In the genomic region with DNA sequence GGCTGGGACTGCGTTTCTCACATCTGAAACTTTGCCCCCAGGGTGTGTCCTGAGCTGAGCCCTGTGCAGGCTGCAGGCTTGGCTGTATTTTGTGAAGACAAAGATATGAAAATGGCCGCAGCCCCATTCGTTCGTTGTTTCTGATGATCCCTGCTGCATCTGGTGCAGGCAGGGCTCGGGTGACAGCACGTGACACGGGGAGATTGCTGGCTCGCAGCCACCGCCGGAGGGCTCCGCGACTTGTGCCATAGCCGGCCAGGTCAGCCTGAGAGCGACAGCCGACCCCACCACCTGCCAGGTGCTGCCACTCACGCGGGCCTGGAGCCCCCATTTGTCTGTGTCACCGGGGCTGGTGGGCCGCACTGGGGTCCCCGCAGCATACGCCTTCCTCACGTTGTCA, we compare ENCODE assay signal across 12 cellular contexts.
A peak's percentile ranks its signal among the peaks of the same experiment; 100 is the strongest.
DNase-seq lines count a peak whose midpoint lies in the region; ATAC-seq and TF ChIP-seq lines count a peak whose summit lies in the region.
"Had no signal": no experiment of that assay in that cellular context is flagged by ENCODE, and none has a peak within 500 bp of the region (broad histone marks: within the 10 kb centered on the region; RNA-seq: fewer than 3 reads in every experiment).

No MANE protein-coding gene starts in this region.

- ATAC-seq in activated CD8-positive, alpha-beta T cell treated with anti-CD3 and anti-CD28 coated beads, Interleukin-2, amount 10 ng/mL, durations not matched to agents 7 days and 5 days, result no peak
- no peak for ATAC-seq in HG03097 (IDR thresholded peaks at IDR 0.05; ENCODE audit: low FRiP score, unreplicated experiment)
- ATAC-seq: activated T-cell treated with anti-CD3 and anti-CD28 coated beads, Interleukin-2, amount 50 U/mL, for 72 hours had no signal

- no peak overlapping the region for H3K4me3 ChIP-seq in A673 (ENCODE audit: low read depth, low read length, poor library complexity, severe bottlenecking)
- H3K4me3 ChIP-seq in ascending aorta, result peak overlapping the region in 1 of 2 donors; percentile 41
- H3K4me3 ChIP-seq in smooth muscle cell, result no peak overlapping the region
- H3K4me3 ChIP-seq: skin epidermis had no signal

- peak overlapping the region; percentile 43 for H3K27ac ChIP-seq in A673 (ENCODE audit: low read depth, low read length, poor library complexity, severe bottlenecking)
- H3K27ac ChIP-seq in ascending aorta, result peak overlapping the region; percentile 58 to 90
- H3K27ac ChIP-seq in smooth muscle cell (ENCODE audit: low read depth), result no peak overlapping the region

- peaks cover 4% of the 10 kb centered on the region for H3K36me3 ChIP-seq in A673 (ENCODE audit: insufficient read depth, low read length, poor library complexity, severe bottlenecking)
- H3K36me3 ChIP-seq in ascending aorta, result peaks cover 4 to 15% of the 10 kb centered on the region in 2 donors
- no peaks in the 10 kb centered on the region for H3K36me3 ChIP-seq in smooth muscle cell (ENCODE audit: low read depth)

- no peaks in the 10 kb centered on the region for H3K9me3 ChIP-seq in A673 (ENCODE audit: low read depth, low read length, poor library complexity, severe bottlenecking)
- no peaks in the 10 kb centered on the region for H3K9me3 ChIP-seq in ascending aorta
- no peaks in the 10 kb centered on the region for H3K9me3 ChIP-seq in smooth muscle cell (replicated peaks; ENCODE audit: low read depth)

- peaks cover 43% of the 10 kb centered on the region for H3K4me1 ChIP-seq in A673 (ENCODE audit: insufficient read depth, low read length, poor library complexity, severe bottlenecking)
- peaks cover 30 to 80% of the 10 kb centered on the region in 2 donors for H3K4me1 ChIP-seq in ascending aorta
- peaks cover 3% of the 10 kb centered on the region for H3K4me1 ChIP-seq in smooth muscle cell (ENCODE audit: low read depth)

- CTCF ChIA-PET in A673 (lab: Charles Lee), result no interaction called here
- CTCF ChIA-PET in activated CD8-positive, alpha-beta T cell treated with anti-CD3 and anti-CD28 coated beads, Interleukin-2, amount 10 ng/mL, durations not matched to agents 7 days and 5 days (lab: Charles Lee), result no interaction called here

- no peak for DNase-seq in A673 (ENCODE audit: low spot score)
- peak; percentile 93 for DNase-seq in NCI-H146 (lab: John Stamatoyannopoulos, UW)
- DNase-seq in ascending aorta (ENCODE audit: low spot score in 2 of 2), result no peak
- DNase-seq in nephron progenitor cell, result no peak
- no peak for DNase-seq in activated CD8-positive, alpha-beta T cell treated with anti-CD3 and anti-CD28 coated beads, Interleukin-2, amount 10 ng/mL, durations not matched to agents 7 days and 5 days
- DNase-seq in globus pallidus (ENCODE audit: low spot score), result no peak
- no peak for DNase-seq in smooth muscle cell (lab: John Stamatoyannopoulos, UW; ENCODE audit: unreplicated experiment)
- DNase-seq: activated T-cell treated with anti-CD3 and anti-CD28 coated beads, Interleukin-2, amount 50 U/mL, for 72 hours; stimulated activated CD8-positive, alpha-beta memory T cell treated with anti-CD3 and anti-CD28 coated beads, Interleukin-4, amount 100 ng/mL, for 48 hours had no signal

- peaks cover 68% of the 10 kb centered on the region for H3K79me2 ChIP-seq in smooth muscle cell (ENCODE audit: low read depth)

- no TSS peak for BruUV-seq in A673 (replicated peaks; lab: Mats Ljungman, UMichigan)

- peaks cover 47% of the 10 kb centered on the region for H3K4me1 Mint-ChIP-seq in nephron progenitor cell
- no peaks in the 10 kb centered on the region for H3K4me1 Mint-ChIP-seq in activated CD8-positive, alpha-beta T cell treated with anti-CD3 and anti-CD28 coated beads, Interleukin-2, amount 10 ng/mL, durations not matched to agents 7 days and 5 days (ENCODE audit: low read depth)

- H4K20me1 ChIP-seq in smooth muscle cell (ENCODE audit: low read depth), result peaks cover 100% of the 10 kb centered on the region

- POLR2A ChIA-PET in A673 (lab: Charles Lee; ENCODE audit: low non-redundant PET), result no interaction called here
- POLR2A ChIA-PET in activated CD8-positive, alpha-beta T cell treated with anti-CD3 and anti-CD28 coated beads, Interleukin-2, amount 10 ng/mL, durations not matched to agents 7 days and 5 days (lab: Charles Lee), result no interaction called here

- no peak overlapping the region for H2AFZ ChIP-seq in smooth muscle cell (ENCODE audit: low read depth)

- no peaks in the 10 kb centered on the region for H3F3A ChIP-seq in smooth muscle cell (ENCODE audit: low read depth)

- peaks cover 79% of the 10 kb centered on the region for H3K36me3 Mint-ChIP-seq in nephron progenitor cell (ENCODE audit: low read depth)
- no peaks in the 10 kb centered on the region for H3K36me3 Mint-ChIP-seq in activated CD8-positive, alpha-beta T cell treated with anti-CD3 and anti-CD28 coated beads, Interleukin-2, amount 10 ng/mL, durations not matched to agents 7 days and 5 days (ENCODE audit: low read depth)
- H3K36me3 Mint-ChIP-seq: memory B cell had no signal

- no peak overlapping the region for H3K4me3 Mint-ChIP-seq in nephron progenitor cell
- H3K4me3 Mint-ChIP-seq in activated CD8-positive, alpha-beta T cell treated with anti-CD3 and anti-CD28 coated beads, Interleukin-2, amount 10 ng/mL, durations not matched to agents 7 days and 5 days, result no peak overlapping the region
- H3K4me3 Mint-ChIP-seq: activated T-cell treated with anti-CD3 and anti-CD28 coated beads, Interleukin-2, amount 50 U/mL, for 72 hours; memory B cell had no signal

- intact Hi-C loops in A673 (cut with micrococcal nuclease; ENCODE audit: unreplicated experiment), result no loop called here
- intact Hi-C loops in ascending aorta (cut with DNase I), result no loop called here

- 96% methylated on average over 22 of the region's 22 CpGs for WGBS in smooth muscle cell (ENCODE audit: low lambda C conversion rate)

- H3K9me3 Mint-ChIP-seq in nephron progenitor cell, result peaks cover 31% of the 10 kb centered on the region
- H3K9me3 Mint-ChIP-seq in activated CD8-positive, alpha-beta T cell treated with anti-CD3 and anti-CD28 coated beads, Interleukin-2, amount 10 ng/mL, durations not matched to agents 7 days and 5 days (ENCODE audit: insufficient read depth), result no peaks in the 10 kb centered on the region
- H3K9me3 Mint-ChIP-seq: activated T-cell treated with anti-CD3 and anti-CD28 coated beads, Interleukin-2, amount 50 U/mL, for 72 hours had no signal

- peaks cover 6% of the 10 kb centered on the region for H3K27me3 Mint-ChIP-seq in nephron progenitor cell (ENCODE audit: low read depth, poor library complexity)
- H3K27me3 Mint-ChIP-seq in activated CD8-positive, alpha-beta T cell treated with anti-CD3 and anti-CD28 coated beads, Interleukin-2, amount 10 ng/mL, durations not matched to agents 7 days and 5 days (ENCODE audit: low read depth), result peaks cover 7% of the 10 kb centered on the region

- H3K27me3 ChIP-seq in A673 (replicated peaks; ENCODE audit: insufficient read depth, low read depth, low read length, poor library complexity) (no peaks in the 10 kb centered on the region), ascending aorta (no peaks in the 10 kb centered on the region), smooth muscle cell (ENCODE audit: low read depth) (no peaks in the 10 kb centered on the region)

- H3K27ac Mint-ChIP-seq in nephron progenitor cell, result peak overlapping the region; percentile 98
- no peak overlapping the region for H3K27ac Mint-ChIP-seq in activated CD8-positive, alpha-beta T cell treated with anti-CD3 and anti-CD28 coated beads, Interleukin-2, amount 10 ng/mL, durations not matched to agents 7 days and 5 days
- H3K27ac Mint-ChIP-seq: activated T-cell treated with anti-CD3 and anti-CD28 coated beads, Interleukin-2, amount 50 U/mL, for 72 hours; memory B cell had no signal

- no peak overlapping the region for H3K9ac ChIP-seq in smooth muscle cell (ENCODE audit: low read depth)

- no peak for TF ChIP-seq CTCF in A673 (conservative IDR thresholded peaks at IDR 0.05; ENCODE audit: low read depth, low read length)
- TF ChIP-seq CTCF in ascending aorta (IDR thresholded peaks at IDR 0.05), result no peak
- no peak for TF ChIP-seq CTCF in nephron progenitor cell (IDR thresholded peaks at IDR 0.05)
- no peak for TF ChIP-seq CTCF in smooth muscle cell (IDR thresholded peaks at IDR 0.05; ENCODE audit: borderline replicate concordance, insufficient read depth, poor library complexity, severe bottlenecking)

- no peak overlapping the region for H3K4me2 ChIP-seq in smooth muscle cell
